In the genomic region with DNA sequence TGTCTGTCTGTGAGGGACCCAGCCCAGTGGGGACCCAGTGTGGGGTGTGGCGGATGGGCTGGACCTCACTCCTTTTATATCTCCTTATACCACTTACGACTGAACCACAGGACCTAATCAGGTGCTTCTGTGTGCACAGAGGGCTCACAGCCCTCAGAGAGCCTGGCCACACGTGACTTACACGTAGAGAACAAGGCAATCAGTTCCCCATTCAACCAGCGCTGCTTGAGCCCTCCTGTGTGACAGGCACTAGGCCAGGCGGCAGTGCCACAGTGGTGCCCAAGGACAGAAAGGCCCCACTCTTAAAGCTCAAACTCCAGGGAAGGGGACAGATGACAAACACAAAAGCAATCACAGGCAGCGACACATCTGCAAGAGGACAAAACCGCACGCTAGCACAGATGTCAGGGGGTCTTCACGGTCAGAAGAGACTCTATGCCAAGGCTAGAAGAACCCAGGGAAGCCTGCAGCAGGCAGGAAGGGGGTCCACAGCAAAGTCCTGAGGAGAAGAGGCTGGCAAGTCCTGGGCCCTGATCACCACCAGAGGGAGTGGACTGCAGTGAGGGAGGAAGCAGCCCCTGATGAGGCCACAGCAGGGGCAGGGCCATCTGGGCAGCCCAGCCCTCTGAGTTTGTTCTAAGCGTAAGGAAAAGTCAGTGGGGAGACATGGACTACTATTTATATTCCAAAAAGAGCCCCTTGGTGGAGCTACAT, we compare ENCODE assay signal across 13 cellular contexts. TPM values are rescaled to one million over a fixed set of nuclear protein-coding genes. Genes with fewer than 3 reads are reported as not detected.
DNase-seq lines count a peak whose midpoint lies in the region; ATAC-seq and TF ChIP-seq lines count a peak whose summit lies in the region.
"Had no signal": no experiment of that assay in that cellular context is flagged by ENCODE, and none has a peak within 500 bp of the region (broad histone marks: within the 10 kb centered on the region; RNA-seq: fewer than 3 reads in every experiment).

No MANE protein-coding gene starts in this region.

- H3K27me3 ChIP-seq in GM23338 (ENCODE audit: insufficient read depth): no peaks in the 10 kb centered on the region
- no peaks in the 10 kb centered on the region for H3K27me3 ChIP-seq in effector memory CD4-positive, alpha-beta T cell (replicated peaks; ENCODE audit: control insufficient read depth, insufficient read depth, low read length, poor library complexity, severe bottlenecking)

- no peak for DNase-seq in AG04449 (ENCODE audit: low read depth, low spot score)
- peak; percentile 72 for DNase-seq in GM23338 (ENCODE audit: low spot score)
- DNase-seq in iPS-NIHi7 (ENCODE audit: extremely low spot score): peak; percentile 63
- no peak for DNase-seq in effector memory CD4-positive, alpha-beta T cell
- no peak for DNase-seq in superior temporal gyrus (ENCODE audit: extremely low spot score)
- DNase-seq in ACHN: no peak
- no peak for DNase-seq in mesenteric fat pad (ENCODE audit: low spot score)
- DNase-seq: hippocampal formation, mucosa of descending colon, NCI-H1048, NCI-H774 had no signal

- H3K4me3 ChIP-seq in AG04449 (ENCODE audit: low read depth, low read length) (no peak overlapping the region), GM23338 (no peak overlapping the region)
- H3K4me3 ChIP-seq in effector memory CD4-positive, alpha-beta T cell (ENCODE audit: insufficient read depth, low read depth, low read length, poor library complexity, severe bottlenecking): no peak overlapping the region
- H3K4me3 ChIP-seq: mucosa of descending colon had no signal

- peak; percentile 94 for ATAC-seq in GM23338
- peak; percentile 15 for ATAC-seq in activated T-helper 17 cell treated with anti-CD3 and anti-CD28 coated beads, Interleukin-2, amount 50 U/mL, for 72 hours (replicated peaks)
- ATAC-seq: mucosa of descending colon had no signal

- peaks cover 17% of the 10 kb centered on the region for H3K36me3 Mint-ChIP-seq in GM23338 (ENCODE audit: low read depth)
- peaks cover 61% of the 10 kb centered on the region for H3K36me3 Mint-ChIP-seq in activated T-helper 17 cell treated with anti-CD3 and anti-CD28 coated beads, Interleukin-2, amount 50 U/mL, for 72 hours (ENCODE audit: low read depth)

- no peaks in the 10 kb centered on the region for H3F3A ChIP-seq in GM23338 (replicated peaks; ENCODE audit: low read depth)

- H3K27me3 Mint-ChIP-seq in GM23338 (ENCODE audit: insufficient read depth, low read depth, poor library complexity): peaks cover 8% of the 10 kb centered on the region
- no peaks in the 10 kb centered on the region for H3K27me3 Mint-ChIP-seq in activated T-helper 17 cell treated with anti-CD3 and anti-CD28 coated beads, Interleukin-2, amount 50 U/mL, for 72 hours

- H3K4me2 ChIP-seq in GM23338: no peak overlapping the region

- peak; percentile 19 for TF ChIP-seq CTCF in AG04449 (IDR thresholded peaks at IDR 0.05; ENCODE audit: insufficient read depth, low read length, missing control alignments)
- peak; percentile 53 to 62 for TF ChIP-seq CTCF in GM23338 (conservative IDR thresholded peaks at IDR 0.05; ENCODE audit: low read depth in 2 of 2)

- peak overlapping the region; percentile 19; the same call in 1 of the 2 replicates for H3K27ac Mint-ChIP-seq in GM23338
- peak overlapping the region; percentile 12 for H3K27ac Mint-ChIP-seq in activated T-helper 17 cell treated with anti-CD3 and anti-CD28 coated beads, Interleukin-2, amount 50 U/mL, for 72 hours

- peaks cover 7% of the 10 kb centered on the region for H4K20me1 ChIP-seq in GM23338 (replicated peaks; ENCODE audit: insufficient read depth)

- H3K27ac ChIP-seq in GM23338 (ENCODE audit: low read depth): no peak overlapping the region
- H3K27ac ChIP-seq in effector memory CD4-positive, alpha-beta T cell (ENCODE audit: insufficient read depth, low read length, poor library complexity, severe bottlenecking): no peak overlapping the region
- H3K27ac ChIP-seq: C4-2B had no signal

- no peak overlapping the region for H3K4me3 Mint-ChIP-seq in GM23338
- peak overlapping the region; percentile 11 for H3K4me3 Mint-ChIP-seq in activated T-helper 17 cell treated with anti-CD3 and anti-CD28 coated beads, Interleukin-2, amount 50 U/mL, for 72 hours

- POLR2A ChIA-PET in AG04449 (lab: Yijun Ruan, JAX): no interaction called here

- in situ Hi-C loops in ACHN (cut with HindIII; ENCODE audit: low pct_ligation_motif_present, low pct_unique_long_range_greater_than_20kb, low sequenced_read_pairs): no loop called here

- 0 out of 2 replicates have a peak, but pooled peaks cover 5% of the 10 kb centered on the region for H3K79me2 ChIP-seq in GM23338 (replicated peaks; ENCODE audit: insufficient read depth)

- no peaks in the 10 kb centered on the region for H3K9me2 ChIP-seq in GM23338 (ENCODE audit: insufficient read depth)

- H2AFZ ChIP-seq in GM23338: no peak overlapping the region

- no peaks in the 10 kb centered on the region for H3K9me3 ChIP-seq in effector memory CD4-positive, alpha-beta T cell (ENCODE audit: control insufficient read depth, low read length)
- H3K9me3 ChIP-seq: mucosa of descending colon had no signal

- H3K4me1 Mint-ChIP-seq in GM23338: peaks cover 6% of the 10 kb centered on the region
- peaks cover 28% of the 10 kb centered on the region for H3K4me1 Mint-ChIP-seq in activated T-helper 17 cell treated with anti-CD3 and anti-CD28 coated beads, Interleukin-2, amount 50 U/mL, for 72 hours

- CTCF ChIA-PET in AG04449 (lab: Yijun Ruan, JAX): interaction anchor here (1.1 to 1.6 kb wide), 4 partner anchors 10 to 31 kb away, joined by 3 to 5 read pairs (median 4); no protein-coding TSS in a partner anchor

- H3K4me1 ChIP-seq in GM23338 (ENCODE audit: insufficient read depth): no peaks in the 10 kb centered on the region
- peaks cover 12% of the 10 kb centered on the region for H3K4me1 ChIP-seq in effector memory CD4-positive, alpha-beta T cell (ENCODE audit: control insufficient read depth, insufficient read depth, low read length, poor library complexity, severe bottlenecking)

- no peaks in the 10 kb centered on the region for H3K9me3 Mint-ChIP-seq in GM23338
- no peaks in the 10 kb centered on the region for H3K9me3 Mint-ChIP-seq in activated T-helper 17 cell treated with anti-CD3 and anti-CD28 coated beads, Interleukin-2, amount 50 U/mL, for 72 hours

- H3K36me3 ChIP-seq in GM23338 (ENCODE audit: insufficient read depth): no peaks in the 10 kb centered on the region
- H3K36me3 ChIP-seq in effector memory CD4-positive, alpha-beta T cell (ENCODE audit: control insufficient read depth, insufficient read depth, low read length): peaks cover 3% of the 10 kb centered on the region

TF ChIP-seq in GM23338, 12 proteins besides CTCF, POLR2A, EP300 and RAD21 (continues in another document):
- no peak for TF ChIP-seq EZH2phosphoT487 (IDR thresholded peaks at IDR 0.05; ENCODE audit: unreplicated experiment)
- TF ChIP-seq, protein P1, sequence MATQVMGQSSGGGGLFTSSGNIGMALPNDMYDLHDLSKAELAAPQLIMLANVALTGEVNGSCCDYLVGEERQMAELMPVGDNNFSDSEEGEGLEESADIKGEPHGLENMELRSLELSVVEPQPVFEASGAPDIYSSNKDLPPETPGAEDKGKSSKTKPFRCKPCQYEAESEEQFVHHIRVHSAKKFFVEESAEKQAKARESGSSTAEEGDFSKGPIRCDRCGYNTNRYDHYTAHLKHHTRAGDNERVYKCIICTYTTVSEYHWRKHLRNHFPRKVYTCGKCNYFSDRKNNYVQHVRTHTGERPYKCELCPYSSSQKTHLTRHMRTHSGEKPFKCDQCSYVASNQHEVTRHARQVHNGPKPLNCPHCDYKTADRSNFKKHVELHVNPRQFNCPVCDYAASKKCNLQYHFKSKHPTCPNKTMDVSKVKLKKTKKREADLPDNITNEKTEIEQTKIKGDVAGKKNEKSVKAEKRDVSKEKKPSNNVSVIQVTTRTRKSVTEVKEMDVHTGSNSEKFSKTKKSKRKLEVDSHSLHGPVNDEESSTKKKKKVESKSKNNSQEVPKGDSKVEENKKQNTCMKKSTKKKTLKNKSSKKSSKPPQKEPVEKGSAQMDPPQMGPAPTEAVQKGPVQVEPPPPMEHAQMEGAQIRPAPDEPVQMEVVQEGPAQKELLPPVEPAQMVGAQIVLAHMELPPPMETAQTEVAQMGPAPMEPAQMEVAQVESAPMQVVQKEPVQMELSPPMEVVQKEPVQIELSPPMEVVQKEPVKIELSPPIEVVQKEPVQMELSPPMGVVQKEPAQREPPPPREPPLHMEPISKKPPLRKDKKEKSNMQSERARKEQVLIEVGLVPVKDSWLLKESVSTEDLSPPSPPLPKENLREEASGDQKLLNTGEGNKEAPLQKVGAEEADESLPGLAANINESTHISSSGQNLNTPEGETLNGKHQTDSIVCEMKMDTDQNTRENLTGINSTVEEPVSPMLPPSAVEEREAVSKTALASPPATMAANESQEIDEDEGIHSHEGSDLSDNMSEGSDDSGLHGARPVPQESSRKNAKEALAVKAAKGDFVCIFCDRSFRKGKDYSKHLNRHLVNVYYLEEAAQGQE (IDR thresholded peaks at IDR 0.05; ENCODE audit: unreplicated experiment): no peak
- TF ChIP-seq ZNF331 (CRISPR knock-in tag; IDR thresholded peaks at IDR 0.05; ENCODE audit: low read depth): no peak
- TF ChIP-seq JUNB (IDR thresholded peaks at IDR 0.05; ENCODE audit: unreplicated experiment): no peak
- TF ChIP-seq EZH2 (IDR thresholded peaks at IDR 0.05; ENCODE audit: low read depth, unreplicated experiment): no peak
- TF ChIP-seq CREB1 (CRISPR knock-in tag; IDR thresholded peaks at IDR 0.05; ENCODE audit: low read depth): no peak
- no peak for TF ChIP-seq POLR2AphosphoS5 (IDR thresholded peaks at IDR 0.05; ENCODE audit: low read depth)
- no peak for TF ChIP-seq NANOG (IDR thresholded peaks at IDR 0.05; ENCODE audit: borderline replicate concordance)
- no peak for TF ChIP-seq ZNF114 (CRISPR knock-in tag; IDR thresholded peaks at IDR 0.05)
- TF ChIP-seq STAT1 (IDR thresholded peaks at IDR 0.05; ENCODE audit: unreplicated experiment): no peak

RNA-seq across cellular contexts. Expression of a gene that starts 39.3 kb away (rescaled TPM):
- 68.0 and 76.2 TPM in 2 replicates for total RNA-seq in GM23338 (2014; rRNA removed; shearing (Covaris generic))
- polyA plus RNA-seq in GM23338 (2016; fragmentation: Nextera tagmentation; extraction: Ambion mirVana): 35.7 and 40.7 TPM in 2 replicates
- 10 to 100 TPM; 32.8 to 53.2 TPM for total RNA-seq in activated T-helper 17 cell treated with anti-CD3 and anti-CD28 coated beads, Interleukin-2, amount 50 U/mL, for 72 hours
- total RNA-seq in mesenteric fat pad: 61.5 TPM

RNA-seq across cellular contexts. Expression of a gene that starts 39.9 kb away (rescaled TPM):
- 54.0 and 63.4 TPM in 2 replicates for total RNA-seq in GM23338 (2014; rRNA removed; shearing (Covaris generic))
- 57.8 and 60.6 TPM in 2 replicates for polyA plus RNA-seq in GM23338 (2016; fragmentation: Nextera tagmentation; extraction: Ambion mirVana)
- 10 to 100 TPM; 65.7 to 89.0 TPM for total RNA-seq in activated T-helper 17 cell treated with anti-CD3 and anti-CD28 coated beads, Interleukin-2, amount 50 U/mL, for 72 hours
- 48.2 TPM for total RNA-seq in mesenteric fat pad

Comparison
In these comparisons a context has a peak if more than half of its experiments do, and no peak if none do; other contexts are left out.
1. DNase-seq: peak in GM23338 (single experiment) and iPS-NIHi7 (single experiment); none in AG04449 (single experiment), effector memory CD4-positive, alpha-beta T cell (0 of 3), superior temporal gyrus (single experiment), ACHN (single experiment) and mesenteric fat pad (single experiment).